18 cellular contexts compared by ENCODE assay signal in the genomic region with DNA sequence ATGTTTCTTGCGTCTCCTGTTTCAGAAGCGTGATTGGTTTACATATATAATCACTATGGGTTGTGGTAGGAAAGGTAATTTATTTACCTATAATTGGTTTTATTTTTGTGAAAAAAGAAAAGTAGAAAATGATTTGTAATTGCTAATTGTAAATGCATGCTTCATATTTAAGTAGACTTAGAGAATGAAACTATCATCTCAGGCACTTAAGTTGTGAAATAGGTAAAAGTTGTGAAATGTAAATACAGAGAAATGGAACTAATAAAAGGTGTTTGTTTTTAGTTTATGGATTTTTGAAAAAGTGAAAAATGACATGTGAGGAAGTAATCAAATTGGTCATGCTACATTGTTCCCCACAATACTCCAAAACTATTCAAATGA.
DNase-seq lines count a peak whose midpoint lies in the region; ATAC-seq, FAIRE-seq and TF ChIP-seq lines count a peak whose summit lies in the region.
"Had no signal": no experiment of that assay in that cellular context is flagged by ENCODE, and none has a peak within 500 bp of the region (broad histone marks: within the 10 kb centered on the region; RNA-seq: fewer than 3 reads in every experiment).

No MANE protein-coding gene starts in this region.

- H3K4me1 ChIP-seq in HepG2 (ENCODE audit: insufficient read depth, low read length): peaks cover 17% of the 10 kb centered on the region
- H3K4me1 ChIP-seq: BE2C had no signal

- WGBS in HepG2 (ENCODE audit: low lambda C conversion rate): 92% methylated on average over 2 of the region's 2 CpGs

- no peak for FAIRE-seq in HepG2 (lab: Jason Lieb, UNC)

- TF ChIP-seq CTCF in HepG2 (CRISPR knock-in tag; IDR thresholded peaks at IDR 0.05): no peak
- TF ChIP-seq CTCF in WERI-Rb-1 (IDR thresholded peaks at IDR 0.05; ENCODE audit: low read depth, low read length): no peak

- no peak for ATAC-seq in stimulated activated naive CD8-positive, alpha-beta T cell treated with anti-CD3 and anti-CD28 coated beads, Interleukin-15, amount 100 ng/mL, for 72 hours
- ATAC-seq in T-helper 17 cell: no peak
- ATAC-seq in HepG2: no peak
- ATAC-seq: PC-3 had no signal

- no peaks in the 10 kb centered on the region for H3K9me3 ChIP-seq in T-helper 17 cell (ENCODE audit: control insufficient read depth, low read length, poor library complexity, severe bottlenecking)
- no peaks in the 10 kb centered on the region for H3K9me3 ChIP-seq in HepG2 (ENCODE audit: low read length)
- H3K9me3 ChIP-seq in WERI-Rb-1 (ENCODE audit: severe bottlenecking): no peaks in the 10 kb centered on the region
- H3K9me3 ChIP-seq: ascending aorta, BE2C, ovary, tibial artery had no signal

- no peaks in the 10 kb centered on the region for H3K27me3 Mint-ChIP-seq in stimulated activated naive CD8-positive, alpha-beta T cell treated with anti-CD3 and anti-CD28 coated beads, Interleukin-15, Interleukin-2, amounts not matched to agents 100 ng/mL and 50 ng/mL, for 24 hours
- H3K27me3 Mint-ChIP-seq in stimulated activated naive CD8-positive, alpha-beta T cell treated with anti-CD3 and anti-CD28 coated beads, Interleukin-15, amount 100 ng/mL, for 72 hours: no peaks in the 10 kb centered on the region
- no peaks in the 10 kb centered on the region for H3K27me3 Mint-ChIP-seq in T-helper 17 cell

- no peaks in the 10 kb centered on the region for H3K9me3 Mint-ChIP-seq in stimulated activated naive CD8-positive, alpha-beta T cell treated with anti-CD3 and anti-CD28 coated beads, Interleukin-15, Interleukin-2, amounts not matched to agents 100 ng/mL and 50 ng/mL, for 24 hours
- H3K9me3 Mint-ChIP-seq in stimulated activated naive CD8-positive, alpha-beta T cell treated with anti-CD3 and anti-CD28 coated beads, Interleukin-15, amount 100 ng/mL, for 72 hours: no peaks in the 10 kb centered on the region

- H3K79me2 ChIP-seq in HepG2 (ENCODE audit: insufficient read depth, low read length): no peaks in the 10 kb centered on the region

- no TSS peak for BruUV-seq in HepG2 (replicated peaks; lab: Mats Ljungman, UMichigan)

- in situ Hi-C loops in HepG2 (cut with HindIII; ENCODE audit: extremely low pct_ligation_motif_present, low pct_unique_long_range_greater_than_20kb): no loop called here

- no peak overlapping the region for H3K4me3 ChIP-seq in HepG2 (replicated peaks in 1 of 3; ENCODE audit: insufficient read depth in 1 of 3, low read depth in 2 of 3, low read length in 3 of 3)
- H3K4me3 ChIP-seq in WERI-Rb-1 (ENCODE audit: low read depth, low read length): no peak overlapping the region
- H3K4me3 ChIP-seq: dorsolateral prefrontal cortex, ovary, tibial artery had no signal

- H3K4me1 Mint-ChIP-seq in stimulated activated naive CD8-positive, alpha-beta T cell treated with anti-CD3 and anti-CD28 coated beads, Interleukin-15, Interleukin-2, amounts not matched to agents 100 ng/mL and 50 ng/mL, for 24 hours (ENCODE audit: low read depth): peaks cover 26% of the 10 kb centered on the region
- peaks cover 16% of the 10 kb centered on the region for H3K4me1 Mint-ChIP-seq in stimulated activated naive CD8-positive, alpha-beta T cell treated with anti-CD3 and anti-CD28 coated beads, Interleukin-15, amount 100 ng/mL, for 72 hours
- H3K4me1 Mint-ChIP-seq in T-helper 17 cell: peaks cover 7% of the 10 kb centered on the region

- peak overlapping the region; percentile 27; the same call in 1 of the 2 replicates for H3K9ac ChIP-seq in HepG2 (ENCODE audit: insufficient read depth, low read depth, low read length)

- CTCF ChIA-PET in HepG2 (lab: Yijun Ruan, JAX; ENCODE audit: low intra/inter-chr PET ratio, low total read pairs): no interaction called here

- H3K4me3 Mint-ChIP-seq in stimulated activated naive CD8-positive, alpha-beta T cell treated with anti-CD3 and anti-CD28 coated beads, Interleukin-15, Interleukin-2, amounts not matched to agents 100 ng/mL and 50 ng/mL, for 24 hours: no peak overlapping the region
- H3K4me3 Mint-ChIP-seq in stimulated activated naive CD8-positive, alpha-beta T cell treated with anti-CD3 and anti-CD28 coated beads, Interleukin-15, amount 100 ng/mL, for 72 hours: no peak overlapping the region
- no peak overlapping the region for H3K4me3 Mint-ChIP-seq in T-helper 17 cell

- peaks cover 15% of the 10 kb centered on the region for H3K36me3 Mint-ChIP-seq in stimulated activated naive CD8-positive, alpha-beta T cell treated with anti-CD3 and anti-CD28 coated beads, Interleukin-15, Interleukin-2, amounts not matched to agents 100 ng/mL and 50 ng/mL, for 24 hours (ENCODE audit: low read depth)
- no peaks in the 10 kb centered on the region for H3K36me3 Mint-ChIP-seq in T-helper 17 cell (ENCODE audit: low read depth)

- H4K20me1 ChIP-seq in HepG2 (ENCODE audit: insufficient read depth, low read length): no peaks in the 10 kb centered on the region

- peak overlapping the region; percentile 19 for H3K4me2 ChIP-seq in HepG2 (ENCODE audit: low read depth, low read length)

- POLR2A ChIA-PET in HepG2 (lab: Yijun Ruan, JAX): interaction anchor here (1.4 kb wide), 1 partner anchor 16 kb away, joined by 9 read pairs; no protein-coding TSS in a partner anchor

- no peak for TF ChIP-seq POLR2A in HepG2 (IDR thresholded peaks at IDR 0.05; ENCODE audit: insufficient read depth in 1 of 2, low read depth in 2 of 2, low read length in 2 of 2)

- DNase-seq in stimulated activated naive CD8-positive, alpha-beta T cell treated with anti-CD3 and anti-CD28 coated beads, Interleukin-15, amount 100 ng/mL, for 72 hours: no peak
- DNase-seq in T-helper 17 cell (no peak), HepG2 (ENCODE audit: low spot score) (peak; percentile 35), HCEC 1CT (no peak), activated gamma-delta T cell (lab: John Stamatoyannopoulos, UW) (no peak), NCI-H510A (lab: John Stamatoyannopoulos, UW) (no peak), WERI-Rb-1 (no peak)
- DNase-seq: activated T-cell treated with anti-CD3 and anti-CD28 coated beads, Interleukin-2, amount 50 U/mL, for 1 hour; BE2C; DMS79; dorsolateral prefrontal cortex; NCI-H1048; NCI-H2171 treated with DMSO at 0.1 percent for 48 hours; ovary; PC-3; tibial artery had no signal

- intact Hi-C loops in HepG2 (cut with micrococcal nuclease; ENCODE audit: unreplicated experiment): loop anchor here (2.0 kb wide), 1 partner anchor 17 kb away; no protein-coding TSS in a partner anchor

- H3K36me3 ChIP-seq in HepG2 (replicated peaks in 1 of 2; ENCODE audit: control insufficient read depth in 1 of 2, insufficient read depth in 2 of 2, low read length in 2 of 2) (no peaks in the 10 kb centered on the region; a peak in 1 of 5 replicates), WERI-Rb-1 (no peaks in the 10 kb centered on the region)
- H3K36me3 ChIP-seq: ascending aorta, BE2C, ovary, tibial artery had no signal

- H3K27ac ChIP-seq in HepG2 (ENCODE audit: extremely low read length, insufficient read depth, low read length) (peak overlapping the region; percentile 54), WERI-Rb-1 (no peak overlapping the region)
- H3K27ac ChIP-seq: ascending aorta, dorsolateral prefrontal cortex, ovary had no signal

- H2AFZ ChIP-seq in HepG2 (ENCODE audit: low read length): no peak overlapping the region

- peak overlapping the region; percentile 14 for H3K27ac Mint-ChIP-seq in stimulated activated naive CD8-positive, alpha-beta T cell treated with anti-CD3 and anti-CD28 coated beads, Interleukin-15, Interleukin-2, amounts not matched to agents 100 ng/mL and 50 ng/mL, for 24 hours
- no peak overlapping the region for H3K27ac Mint-ChIP-seq in stimulated activated naive CD8-positive, alpha-beta T cell treated with anti-CD3 and anti-CD28 coated beads, Interleukin-15, amount 100 ng/mL, for 72 hours
- H3K27ac Mint-ChIP-seq in T-helper 17 cell: peak overlapping the region; percentile 47

- peak in 1 of 2 experiments; percentile 21; a peak in 1 of 4 replicates for TF ChIP-seq EP300 in HepG2 (IDR thresholded peaks at IDR 0.05; ENCODE audit: low read depth in 2 of 2, low read length in 2 of 2)
- no peak for TF ChIP-seq EP300 in HepG2 (CRISPR knock-in tag; IDR thresholded peaks at IDR 0.05; ENCODE audit: borderline replicate concordance)

- no peak for TF ChIP-seq RAD21 in HepG2 (CRISPR knock-in tag; IDR thresholded peaks at IDR 0.05)

- H3K27me3 ChIP-seq in HepG2 (ENCODE audit: control insufficient read depth in 1 of 2, insufficient read depth in 2 of 2, low read length in 2 of 2) (no peaks in the 10 kb centered on the region; a peak in 1 of 5 replicates), WERI-Rb-1 (ENCODE audit: insufficient read depth, low read depth, severe bottlenecking) (no peaks in the 10 kb centered on the region)
- H3K27me3 ChIP-seq: ascending aorta, BE2C, dorsolateral prefrontal cortex, ovary, tibial artery had no signal

TF ChIP-seq in HepG2, 621 proteins besides CTCF, POLR2A, EP300 and RAD21 (continues in another document):
- TF ChIP-seq ZNF280D (CRISPR knock-in tag; IDR thresholded peaks at IDR 0.05): no peak
- peak; percentile 96 for TF ChIP-seq CEBPB (IDR thresholded peaks at IDR 0.05; ENCODE audit: borderline replicate concordance, low read depth, low read length)
- TF ChIP-seq ZNF383 (CRISPR knock-in tag; IDR thresholded peaks at IDR 0.05; ENCODE audit: borderline replicate concordance): no peak
- TF ChIP-seq FOXA1 (IDR thresholded peaks at IDR 0.05): peak; percentile 66; the same call in 1 of the 2 replicates
- peak; percentile 74 for TF ChIP-seq FOXA1 (CRISPR knock-in tag; IDR thresholded peaks at IDR 0.05)
- peak; percentile 59; the same call in 1 of the 2 replicates for TF ChIP-seq HMG20A (CRISPR knock-in tag; IDR thresholded peaks at IDR 0.05; ENCODE audit: borderline replicate concordance)
- TF ChIP-seq FOXA3 (CRISPR knock-in tag; IDR thresholded peaks at IDR 0.05): peak; percentile 83

Comparison
In these comparisons a context has a peak if more than half of its experiments do, and no peak if none do; other contexts are left out.
1. H3K27ac Mint-ChIP-seq: peak in stimulated activated naive CD8-positive, alpha-beta T cell treated with anti-CD3 and anti-CD28 coated beads, Interleukin-15, Interleukin-2, amounts not matched to agents 100 ng/mL and 50 ng/mL, for 24 hours (single experiment) and T-helper 17 cell (single experiment); none in stimulated activated naive CD8-positive, alpha-beta T cell treated with anti-CD3 and anti-CD28 coated beads, Interleukin-15, amount 100 ng/mL, for 72 hours (0 of 2).